In the genomic region with DNA sequence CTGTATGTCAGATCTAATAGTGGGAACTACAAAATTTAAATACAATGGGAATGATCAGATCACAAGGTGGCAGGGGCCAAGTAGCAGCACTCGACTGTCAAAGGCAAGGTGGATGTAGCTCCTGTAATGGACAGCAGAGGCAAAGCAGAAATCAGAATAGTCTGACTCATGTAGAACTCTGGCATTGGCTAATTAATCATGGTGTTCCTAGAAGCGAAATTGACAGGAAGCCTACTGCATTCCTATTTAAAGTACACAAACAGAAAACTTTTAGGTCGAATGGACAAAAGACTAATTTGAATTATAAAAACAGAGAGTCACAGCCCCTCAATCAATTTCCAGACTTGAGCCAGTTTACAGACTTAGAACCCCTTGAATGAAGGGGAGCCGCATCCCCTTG, we compare ENCODE assay signal across 1 cellular context.
TF ChIP-seq lines count a peak whose summit lies in the region.

No MANE protein-coding gene starts in this region.

TF ChIP-seq in GM23338, 12 proteins besides CTCF, POLR2A, EP300 and RAD21:
- TF ChIP-seq, protein P1, sequence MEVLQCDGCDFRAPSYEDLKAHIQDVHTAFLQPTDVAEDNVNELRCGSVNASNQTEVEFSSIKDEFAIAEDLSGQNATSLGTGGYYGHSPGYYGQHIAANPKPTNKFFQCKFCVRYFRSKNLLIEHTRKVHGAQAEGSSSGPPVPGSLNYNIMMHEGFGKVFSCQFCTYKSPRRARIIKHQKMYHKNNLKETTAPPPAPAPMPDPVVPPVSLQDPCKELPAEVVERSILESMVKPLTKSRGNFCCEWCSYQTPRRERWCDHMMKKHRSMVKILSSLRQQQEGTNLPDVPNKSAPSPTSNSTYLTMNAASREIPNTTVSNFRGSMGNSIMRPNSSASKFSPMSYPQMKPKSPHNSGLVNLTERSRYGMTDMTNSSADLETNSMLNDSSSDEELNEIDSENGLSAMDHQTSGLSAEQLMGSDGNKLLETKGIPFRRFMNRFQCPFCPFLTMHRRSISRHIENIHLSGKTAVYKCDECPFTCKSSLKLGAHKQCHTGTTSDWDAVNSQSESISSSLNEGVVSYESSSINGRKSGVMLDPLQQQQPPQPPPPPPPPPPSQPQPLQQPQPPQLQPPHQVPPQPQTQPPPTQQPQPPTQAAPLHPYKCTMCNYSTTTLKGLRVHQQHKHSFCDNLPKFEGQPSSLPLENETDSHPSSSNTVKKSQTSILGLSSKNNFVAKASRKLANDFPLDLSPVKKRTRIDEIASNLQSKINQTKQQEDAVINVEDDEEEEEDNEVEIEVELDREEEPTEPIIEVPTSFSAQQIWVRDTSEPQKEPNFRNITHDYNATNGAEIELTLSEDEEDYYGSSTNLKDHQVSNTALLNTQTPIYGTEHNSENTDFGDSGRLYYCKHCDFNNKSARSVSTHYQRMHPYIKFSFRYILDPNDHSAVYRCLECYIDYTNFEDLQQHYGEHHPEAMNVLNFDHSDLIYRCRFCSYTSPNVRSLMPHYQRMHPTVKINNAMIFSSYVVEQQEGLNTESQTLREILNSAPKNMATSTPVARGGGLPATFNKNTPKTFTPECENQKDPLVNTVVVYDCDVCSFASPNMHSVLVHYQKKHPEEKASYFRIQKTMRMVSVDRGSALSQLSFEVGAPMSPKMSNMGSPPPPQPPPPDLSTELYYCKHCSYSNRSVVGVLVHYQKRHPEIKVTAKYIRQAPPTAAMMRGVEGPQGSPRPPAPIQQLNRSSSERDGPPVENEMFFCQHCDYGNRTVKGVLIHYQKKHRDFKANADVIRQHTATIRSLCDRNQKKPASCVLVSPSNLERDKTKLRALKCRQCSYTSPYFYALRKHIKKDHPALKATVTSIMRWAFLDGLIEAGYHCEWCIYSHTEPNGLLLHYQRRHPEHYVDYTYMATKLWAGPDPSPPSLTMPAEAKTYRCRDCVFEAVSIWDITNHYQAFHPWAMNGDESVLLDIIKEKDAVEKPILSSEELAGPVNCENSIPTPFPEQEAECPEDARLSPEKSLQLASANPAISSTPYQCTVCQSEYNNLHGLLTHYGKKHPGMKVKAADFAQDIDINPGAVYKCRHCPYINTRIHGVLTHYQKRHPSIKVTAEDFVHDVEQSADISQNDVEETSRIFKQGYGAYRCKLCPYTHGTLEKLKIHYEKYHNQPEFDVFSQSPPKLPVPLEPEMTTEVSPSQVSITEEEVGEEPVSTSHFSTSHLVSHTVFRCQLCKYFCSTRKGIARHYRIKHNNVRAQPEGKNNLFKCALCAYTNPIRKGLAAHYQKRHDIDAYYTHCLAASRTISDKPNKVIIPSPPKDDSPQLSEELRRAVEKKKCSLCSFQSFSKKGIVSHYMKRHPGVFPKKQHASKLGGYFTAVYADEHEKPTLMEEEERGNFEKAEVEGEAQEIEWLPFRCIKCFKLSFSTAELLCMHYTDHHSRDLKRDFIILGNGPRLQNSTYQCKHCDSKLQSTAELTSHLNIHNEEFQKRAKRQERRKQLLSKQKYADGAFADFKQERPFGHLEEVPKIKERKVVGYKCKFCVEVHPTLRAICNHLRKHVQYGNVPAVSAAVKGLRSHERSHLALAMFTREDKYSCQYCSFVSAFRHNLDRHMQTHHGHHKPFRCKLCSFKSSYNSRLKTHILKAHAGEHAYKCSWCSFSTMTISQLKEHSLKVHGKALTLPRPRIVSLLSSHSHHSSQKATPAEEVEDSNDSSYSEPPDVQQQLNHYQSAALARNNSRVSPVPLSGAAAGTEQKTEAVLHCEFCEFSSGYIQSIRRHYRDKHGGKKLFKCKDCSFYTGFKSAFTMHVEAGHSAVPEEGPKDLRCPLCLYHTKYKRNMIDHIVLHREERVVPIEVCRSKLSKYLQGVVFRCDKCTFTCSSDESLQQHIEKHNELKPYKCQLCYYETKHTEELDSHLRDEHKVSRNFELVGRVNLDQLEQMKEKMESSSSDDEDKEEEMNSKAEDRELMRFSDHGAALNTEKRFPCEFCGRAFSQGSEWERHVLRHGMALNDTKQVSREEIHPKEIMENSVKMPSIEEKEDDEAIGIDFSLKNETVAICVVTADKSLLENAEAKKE (CRISPR knock-in tag; IDR thresholded peaks at IDR 0.05): no peak
- TF ChIP-seq ZNF331 (CRISPR knock-in tag; IDR thresholded peaks at IDR 0.05; ENCODE audit: low read depth) (no peak), NANOG (IDR thresholded peaks at IDR 0.05; ENCODE audit: borderline replicate concordance) (no peak), CREB1 (CRISPR knock-in tag; IDR thresholded peaks at IDR 0.05; ENCODE audit: low read depth) (no peak), REST (IDR thresholded peaks at IDR 0.05; ENCODE audit: unreplicated experiment) (no peak), STAT1 (IDR thresholded peaks at IDR 0.05; ENCODE audit: unreplicated experiment) (no peak)
